19 cellular contexts compared by ENCODE assay signal in genomic region chr4:75229783-75230570, GRCh38.
DNase-seq lines count a peak whose midpoint lies in the region; ATAC-seq and TF ChIP-seq lines count a peak whose summit lies in the region.
"Had no signal": no experiment of that assay in that cellular context is flagged by ENCODE, and none has a peak within 500 bp of the region (broad histone marks: within the 10 kb centered on the region; RNA-seq: fewer than 3 reads in every experiment).

No MANE protein-coding gene starts in this region.

- no peaks in the 10 kb centered on the region for H3K9me3 Mint-ChIP-seq in Caco-2 (ENCODE audit: unreplicated experiment)
- H3K9me3 Mint-ChIP-seq: stimulated activated naive CD8-positive, alpha-beta T cell treated with anti-CD3 and anti-CD28 coated beads, Interleukin-15, amount 100 ng/mL, for 72 hours had no signal

- dilution Hi-C loops in IMR-90 (cut with HindIII; ENCODE audit: low sequenced_read_pairs, unreplicated experiment): no loop called here

- intact Hi-C loops in Caco-2 (cut with micrococcal nuclease; ENCODE audit: unreplicated experiment): no loop called here
- intact Hi-C loops in IMR-90 (cut with micrococcal nuclease): no loop called here

- no peak overlapping the region for H3K27ac ChIP-seq in IMR-90 (ENCODE audit: insufficient read depth, low read length)
- H3K27ac ChIP-seq: 22Rv1, ovary had no signal

- no peak overlapping the region for H4K91ac ChIP-seq in IMR-90 (ENCODE audit: insufficient read depth, low read depth, low read length)

- no peak overlapping the region for H2BK15ac ChIP-seq in IMR-90 (ENCODE audit: low read depth, low read length)

- BruUV-seq in Caco-2 (replicated peaks; lab: Mats Ljungman, UMichigan) (no TSS peak), IMR-90 (replicated peaks; lab: Mats Ljungman, UMichigan) (no TSS peak)

- no peak overlapping the region for H2BK5ac ChIP-seq in IMR-90 (ENCODE audit: low read depth, low read length, poor library complexity, severe bottlenecking)

- H3K18ac ChIP-seq in IMR-90 (ENCODE audit: low read depth, low read length): no peak overlapping the region

- no peaks in the 10 kb centered on the region for H3K27me3 ChIP-seq in Caco-2 (replicated peaks; ENCODE audit: control insufficient read depth, insufficient read depth, low read length)
- no peaks in the 10 kb centered on the region for H3K27me3 ChIP-seq in IMR-90 (ENCODE audit: control insufficient read depth, insufficient read depth, low read length)
- H3K27me3 ChIP-seq: ovary had no signal

- H3K4me1 Mint-ChIP-seq in Caco-2 (ENCODE audit: low read depth, unreplicated experiment): peaks cover 12% of the 10 kb centered on the region
- H3K4me1 Mint-ChIP-seq: stimulated activated naive CD8-positive, alpha-beta T cell treated with anti-CD3 and anti-CD28 coated beads, Interleukin-15, amount 100 ng/mL, for 72 hours had no signal

- DNase-seq in Caco-2: peak in 1 of 2 experiments; percentile 5
- DNase-seq in IMR-90: peak; percentile 7
- no peak for DNase-seq in NCI-H1694 treated with DMSO at 0.1 percent for 48 hours (lab: John Stamatoyannopoulos, UW)
- DNase-seq in CD1c-positive myeloid dendritic cell (ENCODE audit: extremely low spot score): no peak
- DNase-seq in GDM1 (lab: John Stamatoyannopoulos, UW): no peak
- no peak for DNase-seq in DMS114 treated with DMSO at 0.1 percent for 48 hours (lab: John Stamatoyannopoulos, UW; ENCODE audit: unreplicated experiment)
- DNase-seq: anterior cingulate cortex; effector CD8-positive, alpha-beta T cell; head of caudate nucleus; Karpas-422; mammary epithelial cell; NCI-H226; ovary; stimulated activated CD4-positive, alpha-beta T cell treated with anti-CD3 and anti-CD28 coated beads, Interleukin-2, amount 100 ng/mL, for 48 hours; stimulated activated naive CD8-positive, alpha-beta T cell treated with anti-CD3 and anti-CD28 coated beads, Interleukin-15, amount 100 ng/mL, for 72 hours had no signal

- H3K9me3 ChIP-seq in Caco-2 (no peaks in the 10 kb centered on the region), IMR-90 (ENCODE audit: control insufficient read depth, insufficient read depth, low read length) (no peaks in the 10 kb centered on the region)
- H3K9me3 ChIP-seq: ovary had no signal

- H4K5ac ChIP-seq in IMR-90 (ENCODE audit: low read depth, low read length): no peak overlapping the region

- ATAC-seq in GM19452 (IDR thresholded peaks at IDR 0.05; ENCODE audit: unreplicated experiment) (peak; percentile 85), HG02852 (IDR thresholded peaks at IDR 0.05; ENCODE audit: unreplicated experiment) (peak; percentile 73), IMR-90 (ENCODE audit: low read depth) (peak; percentile 53)
- ATAC-seq: Panc1; stimulated activated naive CD8-positive, alpha-beta T cell treated with anti-CD3 and anti-CD28 coated beads, Interleukin-15, amount 100 ng/mL, for 72 hours had no signal

- H3K14ac ChIP-seq in IMR-90 (replicated peaks; ENCODE audit: low read depth, low read length): no peak overlapping the region

- TF ChIP-seq POLR2A in IMR-90 (IDR thresholded peaks at IDR 0.05; ENCODE audit: low read depth, low read length): no peak

- H3K4me3 Mint-ChIP-seq in Caco-2 (ENCODE audit: unreplicated experiment): peak overlapping the region; percentile 11
- H3K4me3 Mint-ChIP-seq: stimulated activated naive CD8-positive, alpha-beta T cell treated with anti-CD3 and anti-CD28 coated beads, Interleukin-15, amount 100 ng/mL, for 72 hours had no signal

- TF ChIP-seq RAD21 in IMR-90 (IDR thresholded peaks at IDR 0.05; ENCODE audit: low read length): no peak

- H3K36me3 ChIP-seq in Caco-2 (ENCODE audit: control insufficient read depth, insufficient read depth, low read length) (no peaks in the 10 kb centered on the region), IMR-90 (ENCODE audit: control insufficient read depth, insufficient read depth, low read length) (no peaks in the 10 kb centered on the region)
- H3K36me3 ChIP-seq: ovary had no signal

- no peak overlapping the region for H3K4me2 ChIP-seq in IMR-90 (ENCODE audit: low read depth, low read length)

- H2AK9ac ChIP-seq in IMR-90 (replicated peaks; ENCODE audit: low read depth, low read length, poor library complexity): no peak overlapping the region

- no peak overlapping the region for H4K8ac ChIP-seq in IMR-90 (ENCODE audit: low read depth in 2 of 2, low read length in 2 of 2)

- no peaks in the 10 kb centered on the region for H3K79me1 ChIP-seq in IMR-90 (ENCODE audit: low read depth in 1 of 2, low read length in 2 of 2)

- H3K27ac Mint-ChIP-seq in Caco-2 (ENCODE audit: unreplicated experiment): peak overlapping the region; percentile 69
- H3K27ac Mint-ChIP-seq: stimulated activated naive CD8-positive, alpha-beta T cell treated with anti-CD3 and anti-CD28 coated beads, Interleukin-15, amount 100 ng/mL, for 72 hours had no signal

- POLR2A ChIA-PET in Caco-2 (lab: Charles Lee): no interaction called here
- POLR2A ChIA-PET in IMR-90 (lab: Charles Lee; ENCODE audit: unreplicated experiment): no interaction called here

- in situ Hi-C loops in IMR-90 (cut with MboI; ENCODE audit: low sequenced_read_pairs): no loop called here

- no peak overlapping the region for H3K9ac ChIP-seq in IMR-90 (ENCODE audit: low read depth, low read length)

- H3K36me3 Mint-ChIP-seq in Caco-2 (ENCODE audit: insufficient read depth, unreplicated experiment): no peaks in the 10 kb centered on the region

- no peak overlapping the region for H2BK20ac ChIP-seq in IMR-90 (ENCODE audit: low read depth, low read length)

- WGBS in IMR-90 (ENCODE audit: extremely low coverage in 2 of 2, insufficient read length in 1 of 2), 2 experiments: no CpG with 5 or more reads among the region's 3 CpGs

- no peak overlapping the region for H2BK120ac ChIP-seq in IMR-90 (ENCODE audit: low read depth, low read length)

- H3K4me3 ChIP-seq in Caco-2 (ENCODE audit: low read depth, low read length): no peak overlapping the region
- H3K4me3 ChIP-seq in IMR-90 (ENCODE audit: insufficient read depth, low read depth, low read length): no peak overlapping the region
- H3K4me3 ChIP-seq: ovary had no signal

- no peaks in the 10 kb centered on the region for H3K27me3 Mint-ChIP-seq in Caco-2 (ENCODE audit: insufficient read depth, unreplicated experiment)
- H3K27me3 Mint-ChIP-seq: stimulated activated naive CD8-positive, alpha-beta T cell treated with anti-CD3 and anti-CD28 coated beads, Interleukin-15, amount 100 ng/mL, for 72 hours had no signal

- no peak for TF ChIP-seq CTCF in Caco-2 (IDR thresholded peaks at IDR 0.05; ENCODE audit: insufficient read depth in 1 of 2, low read depth in 1 of 2, low read length in 1 of 2, severe bottlenecking in 1 of 2, unreplicated experiment in 1 of 2)
- TF ChIP-seq CTCF in IMR-90 (conservative IDR thresholded peaks at IDR 0.05; ENCODE audit: low read depth, low read length): no peak

- H3K4me1 ChIP-seq in Caco-2 (peaks cover 36% of the 10 kb centered on the region), IMR-90 (ENCODE audit: control insufficient read depth, insufficient read depth, low read length) (no peaks in the 10 kb centered on the region)

- no peaks in the 10 kb centered on the region for H4K20me1 ChIP-seq in IMR-90 (ENCODE audit: insufficient read depth, low read length)

- no peak overlapping the region for H3K56ac ChIP-seq in IMR-90 (ENCODE audit: extremely low read depth, insufficient read depth, low read length)

- H2AK5ac ChIP-seq in IMR-90 (ENCODE audit: low read depth, low read length): no peak overlapping the region

- CTCF ChIA-PET in Caco-2 (lab: Charles Lee) (no interaction called here), IMR-90 (lab: Yijun Ruan, JAX) (interaction anchor here (0.6 kb wide), 1 partner anchor 19 kb away, joined by 4 read pairs; no protein-coding TSS in a partner anchor)

- H3K23ac ChIP-seq in IMR-90 (ENCODE audit: low read depth, low read length): no peak overlapping the region

- no peak overlapping the region for H2AFZ ChIP-seq in IMR-90 (replicated peaks; ENCODE audit: low read length, poor library complexity)

- no peak overlapping the region for H3K4ac ChIP-seq in IMR-90 (ENCODE audit: low read depth, low read length)

- H3K9me1 ChIP-seq in IMR-90 (ENCODE audit: insufficient read depth, low read length): no peaks in the 10 kb centered on the region

TF ChIP-seq in IMR-90, 13 proteins besides CTCF, POLR2A, EP300 and RAD21:
- TF ChIP-seq CEBPB (IDR thresholded peaks at IDR 0.05; ENCODE audit: low read depth, low read length) (no peak), NFE2L2 (IDR thresholded peaks at IDR 0.05; ENCODE audit: low read depth, low read length) (no peak), MAZ (IDR thresholded peaks at IDR 0.05; ENCODE audit: borderline replicate concordance, low read depth, low read length) (no peak), BHLHE40 (IDR thresholded peaks at IDR 0.05; ENCODE audit: low read depth, low read length) (no peak), SMC3 (IDR thresholded peaks at IDR 0.05; ENCODE audit: low read depth, low read length) (no peak), RFX5 (IDR thresholded peaks at IDR 0.05; ENCODE audit: low read depth, low read length) (no peak)
TF ChIP-seq in IMR-90: peak in this region for 0.
